Comparison of ENCODE assay signal across 1 cellular context in the genomic region with DNA sequence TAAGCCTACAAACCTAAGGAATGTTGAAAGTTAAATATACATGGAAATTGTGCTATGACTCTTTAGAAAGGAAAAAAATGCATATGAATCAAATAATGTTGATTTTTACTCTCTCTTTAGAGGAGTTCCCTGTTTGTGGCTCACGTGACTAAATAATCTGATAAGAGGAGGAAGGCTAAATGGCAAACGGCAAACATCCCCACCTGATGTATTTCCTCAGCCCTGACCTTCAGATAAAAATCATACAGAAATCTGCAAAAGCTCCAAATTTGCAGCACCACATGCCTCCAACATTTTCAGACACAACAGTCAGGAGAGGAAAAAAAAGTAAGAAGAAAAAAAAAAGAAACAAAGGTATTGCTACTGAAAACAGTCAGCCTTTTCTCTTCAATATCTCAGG.
A peak's percentile ranks its signal among the peaks of the same experiment; 100 is the strongest.
TF ChIP-seq lines count a peak whose summit lies in the region.

No MANE protein-coding gene starts in this region.

TF ChIP-seq in K562, 482 proteins besides CTCF, POLR2A, EP300 and RAD21 (continued from another document):
- no peak for TF ChIP-seq ZSCAN29 (IDR thresholded peaks at IDR 0.05)
- no peak for TF ChIP-seq GTF3C2 (IDR thresholded peaks at IDR 0.05; ENCODE audit: borderline replicate concordance, extremely low read depth, insufficient read length)
- no peak for TF ChIP-seq POLR2H (tag; IDR thresholded peaks at IDR 0.05; ENCODE audit: low read depth)
- TF ChIP-seq USF2 (CRISPR knock-in tag; IDR thresholded peaks at IDR 0.05) = peak; percentile 59
- TF ChIP-seq POLR3A (IDR thresholded peaks at IDR 0.05; ENCODE audit: borderline replicate concordance, extremely low read depth, insufficient read depth, insufficient read length) = no peak
- TF ChIP-seq ZNF41 (CRISPR knock-in tag; conservative IDR thresholded peaks at IDR 0.05) = no peak
- no peak for TF ChIP-seq CHD1 (IDR thresholded peaks at IDR 0.05; ENCODE audit: low read length)
- 0 out of 2 replicates have a peak, but pooled peaks have one; percentile 26 for TF ChIP-seq RAD51 (IDR thresholded peaks at IDR 0.05; ENCODE audit: borderline replicate concordance, low read depth)
- TF ChIP-seq TFE3 (CRISPR knock-in tag; IDR thresholded peaks at IDR 0.05) = peak; percentile 81
- TF ChIP-seq, protein P1, sequence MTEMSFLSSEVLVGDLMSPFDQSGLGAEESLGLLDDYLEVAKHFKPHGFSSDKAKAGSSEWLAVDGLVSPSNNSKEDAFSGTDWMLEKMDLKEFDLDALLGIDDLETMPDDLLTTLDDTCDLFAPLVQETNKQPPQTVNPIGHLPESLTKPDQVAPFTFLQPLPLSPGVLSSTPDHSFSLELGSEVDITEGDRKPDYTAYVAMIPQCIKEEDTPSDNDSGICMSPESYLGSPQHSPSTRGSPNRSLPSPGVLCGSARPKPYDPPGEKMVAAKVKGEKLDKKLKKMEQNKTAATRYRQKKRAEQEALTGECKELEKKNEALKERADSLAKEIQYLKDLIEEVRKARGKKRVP (CRISPR knock-in tag; IDR thresholded peaks at IDR 0.05) = no peak
- no peak for TF ChIP-seq ZBTB33 (CRISPR knock-in tag; IDR thresholded peaks at IDR 0.05)
- TF ChIP-seq BHLHE40 (IDR thresholded peaks at IDR 0.05; ENCODE audit: low read length) = 0 out of 2 replicates have a peak, but pooled peaks have one; percentile 16
